ENCODE assay signal across 8 cellular contexts in the genomic region with DNA sequence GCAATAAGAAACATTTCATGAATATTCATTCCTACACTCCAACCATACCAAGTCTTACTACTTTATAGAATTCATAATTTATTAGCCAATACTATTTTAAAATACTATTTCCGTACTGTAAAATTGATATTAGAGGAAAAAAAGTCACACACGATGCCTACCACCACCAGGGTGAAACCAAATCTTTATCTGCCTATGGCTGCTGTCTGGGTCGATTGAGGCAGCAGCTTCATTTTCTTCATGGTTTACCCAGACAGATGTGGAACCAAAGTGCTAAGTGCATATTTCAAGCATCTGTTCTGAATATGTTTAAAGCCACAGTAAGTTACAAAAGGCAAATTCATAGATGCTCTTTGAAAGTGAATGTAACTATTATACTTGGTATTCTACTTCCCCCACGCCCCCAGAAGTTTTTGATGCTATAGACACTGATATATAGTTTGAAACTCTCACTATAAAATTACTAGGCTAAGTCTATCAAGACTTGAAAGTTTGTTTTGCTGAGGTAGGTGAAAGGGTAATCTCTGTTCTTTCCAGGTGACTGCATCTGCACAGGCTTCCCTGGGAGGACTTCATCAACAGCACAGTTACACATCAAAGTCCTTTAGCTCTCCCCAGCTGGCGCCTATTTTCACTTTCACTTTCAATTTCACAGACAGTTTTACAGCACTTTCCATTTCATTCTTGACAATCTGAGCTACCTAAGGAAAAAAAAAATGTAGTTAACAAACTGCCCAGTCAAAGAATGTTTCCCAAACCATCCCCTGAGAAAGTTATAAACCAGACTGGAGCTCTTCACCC.
A peak's percentile ranks its signal among the peaks of the same experiment; 100 is the strongest.
DNase-seq lines count a peak whose midpoint lies in the region; ATAC-seq, FAIRE-seq and TF ChIP-seq lines count a peak whose summit lies in the region.

No MANE protein-coding gene starts in this region.

- H3K4me3 ChIP-seq in PC-3 (ENCODE audit: low read length) (no peak overlapping the region), GM12878 (no peak overlapping the region), lower lobe of right lung (peak overlapping the region; percentile 33)

- TF ChIP-seq POLR2A in GM12878 (IDR thresholded peaks at IDR 0.05; ENCODE audit: low read depth, low read length) = no peak

- H3K4me1 ChIP-seq in PC-3 (ENCODE audit: insufficient read depth, low read length) (no peaks in the 10 kb centered on the region), GM12878 (ENCODE audit: control insufficient read depth, insufficient read depth, low read length) (peaks cover 9% of the 10 kb centered on the region), lower lobe of right lung (no peaks in the 10 kb centered on the region)

- no peaks in the 10 kb centered on the region for H3K79me2 ChIP-seq in PC-3 (ENCODE audit: low read length)
- no peaks in the 10 kb centered on the region for H3K79me2 ChIP-seq in GM12878 (ENCODE audit: control insufficient read depth, insufficient read depth, low read length)

- no peak overlapping the region for H3K27ac ChIP-seq in PC-3 (ENCODE audit: low read length)
- H3K27ac ChIP-seq in GM12878 (ENCODE audit: control insufficient read depth, insufficient read depth) = no peak overlapping the region
- no peak overlapping the region for H3K27ac ChIP-seq in lower lobe of right lung

- ATAC-seq in HG02938 (IDR thresholded peaks at IDR 0.05; ENCODE audit: unreplicated experiment) = peak; percentile 94
- ATAC-seq in PC-3 = no peak
- peak; percentile 95 for ATAC-seq in GM12878
- ATAC-seq in lower lobe of right lung = peak; percentile 69 to 92

- H3K36me3 ChIP-seq in PC-3 (ENCODE audit: low read depth, low read length) = peaks cover 40% of the 10 kb centered on the region
- peaks cover 7 to 18% of the 10 kb centered on the region in 2 experiments; a peak in 3 of 4 replicates for H3K36me3 ChIP-seq in GM12878 (ENCODE audit: control insufficient read depth in 2 of 2, insufficient read depth in 2 of 2, low read length in 1 of 2)
- no peaks in the 10 kb centered on the region for H3K36me3 ChIP-seq in lower lobe of right lung

- SMC1A ChIA-PET in GM12878 (lab: Charles Lee; ENCODE audit: uncharacterized antibody, unreplicated experiment) = interaction anchor here (0.6 to 1.1 kb wide), 4 partner anchors 18 to 269 kb away, joined by 3 read pairs; no protein-coding TSS in a partner anchor

- H3K9me2 ChIP-seq in PC-3 (replicated peaks; ENCODE audit: low read length) = no peaks in the 10 kb centered on the region

- intact Hi-C loops in PC-3 (cut with micrococcal nuclease) (loop anchor here (10.0 kb wide), 1 partner anchor 93 kb away; no protein-coding TSS in a partner anchor), GM12878 (cut with micrococcal nuclease; ENCODE audit: unreplicated experiment) (no loop called here), lower lobe of right lung (cut with DNase I) (no loop called here)

- DNase-seq in activated naive CD4-positive, alpha-beta T cell treated with Interleukin-2 at 50 U/mL for 16 hours = peak; percentile 37
- no peak for DNase-seq in activated naive CD4-positive, alpha-beta T cell (lab: John Stamatoyannopoulos, UW)
- peak; percentile 17 for DNase-seq in PC-3
- DNase-seq in GM12878 (ENCODE audit: low read depth, low spot score) = peak; percentile 62
- DNase-seq in lower lobe of right lung = no peak
- peak; percentile 6 for DNase-seq in stimulated activated naive CD4-positive, alpha-beta T cell treated with Interleukin-2 at 50 U/mL for 16 hours (lab: John Stamatoyannopoulos, UW)
- no peak for DNase-seq in NCI-H187 treated with DMSO at 0.1 percent for 48 hours (lab: John Stamatoyannopoulos, UW)

- H2AFZ ChIP-seq in PC-3 (ENCODE audit: low read length) (no peak overlapping the region), GM12878 (ENCODE audit: control insufficient read depth, low read depth, low read length) (no peak overlapping the region)

- peak; percentile 99 for FAIRE-seq in GM12878 (lab: Jason Lieb, UNC)

- POLR2A ChIA-PET in PC-3 (lab: Charles Lee; ENCODE audit: unreplicated experiment) (no interaction called here), GM12878 (lab: Charles Lee) (interaction anchor here (0.5 to 1.1 kb wide), 2 partner anchors 29 to 670 kb away, joined by 3 to 4 read pairs; no protein-coding TSS in a partner anchor)

- H3F3A ChIP-seq in PC-3 (ENCODE audit: low read length, unreplicated experiment) = no peaks in the 10 kb centered on the region

- no peak for TF ChIP-seq CTCF in PC-3 (conservative IDR thresholded peaks at IDR 0.05; ENCODE audit: low read depth, low read length)
- TF ChIP-seq CTCF in GM12878 (IDR thresholded peaks at IDR 0.05 in 2 of 3, conservative IDR thresholded peaks at IDR 0.05 in 1 of 3; ENCODE audit: control insufficient read depth in 2 of 3, extremely low read depth in 1 of 3, insufficient read depth in 1 of 3, low read depth in 3 of 3, low read length in 3 of 3) = no peak
- no peak for TF ChIP-seq CTCF in lower lobe of right lung (IDR thresholded peaks at IDR 0.05)

- CTCF ChIA-PET in PC-3 (lab: Charles Lee) = no interaction called here
- CTCF ChIA-PET in GM12878 (lab: Yijun Ruan, JAX) = interaction anchor here (0.9 to 1.0 kb wide), 2 partner anchors 29 to 44 kb away, joined by 3 to 4 read pairs; no protein-coding TSS in a partner anchor

- H3K9ac ChIP-seq in PC-3 (ENCODE audit: low read length) = no peak overlapping the region
- no peak overlapping the region for H3K9ac ChIP-seq in GM12878 (ENCODE audit: control insufficient read depth, insufficient read depth, low read length)

- in situ Hi-C loops in GM12878 (cut with MboI) = no loop called here

- H3K27me3 ChIP-seq in PC-3 (ENCODE audit: low read length) = no peaks in the 10 kb centered on the region
- H3K27me3 ChIP-seq in GM12878 (replicated peaks in 1 of 2; ENCODE audit: control insufficient read depth in 2 of 2, insufficient read depth in 2 of 2, low read length in 1 of 2) = no peaks in the 10 kb centered on the region
- H3K27me3 ChIP-seq in lower lobe of right lung (ENCODE audit: low read depth) = no peaks in the 10 kb centered on the region

- RAD21 ChIA-PET in GM12878 (lab: Charles Lee; ENCODE audit: unreplicated experiment) = interaction anchor here (0.8 to 1.9 kb wide), 2 partner anchors 11 to 36 kb away, joined by 3 to 7 read pairs; no protein-coding TSS in a partner anchor

- TF ChIP-seq EP300 in GM12878 (IDR thresholded peaks at IDR 0.05; ENCODE audit: borderline replicate concordance in 1 of 2, control insufficient read depth in 1 of 2, low read depth in 2 of 2, low read length in 2 of 2) = no peak

- H3K9me3 ChIP-seq in PC-3 (ENCODE audit: low read length) (no peaks in the 10 kb centered on the region), GM12878 (replicated peaks; ENCODE audit: control insufficient read depth, insufficient read depth, low read length) (no peaks in the 10 kb centered on the region), lower lobe of right lung (no peaks in the 10 kb centered on the region)

- no TSS peak for BruUV-seq in PC-3 (replicated peaks; lab: Mats Ljungman, UMichigan)
- BruUV-seq in GM12878 (replicated peaks; lab: Mats Ljungman, UMichigan) = no TSS peak

- H3K4me2 ChIP-seq in PC-3 (ENCODE audit: low read length) = no peak overlapping the region
- H3K4me2 ChIP-seq in GM12878 (ENCODE audit: control insufficient read depth, insufficient read depth) = 0 out of 2 replicates have a peak overlapping the region, but pooled peaks have one; percentile 2

- 47% methylated on average over 5 of the region's 5 CpGs for WGBS in GM12878 (ENCODE audit: insufficient coverage, insufficient replicate concordance, low lambda C conversion rate, missing lambda C conversion rate)

- TF ChIP-seq RAD21 in GM12878 (IDR thresholded peaks at IDR 0.05; ENCODE audit: insufficient read depth, low read depth, low read length) = no peak

- H4K20me1 ChIP-seq in PC-3 (ENCODE audit: low read length) = no peaks in the 10 kb centered on the region
- no peaks in the 10 kb centered on the region for H4K20me1 ChIP-seq in GM12878 (ENCODE audit: control insufficient read depth, insufficient read depth)

TF ChIP-seq in GM12878, 131 proteins besides CTCF, POLR2A, EP300 and RAD21 (continues in another document):
- no peak for TF ChIP-seq NRF1 (conservative IDR thresholded peaks at IDR 0.05; ENCODE audit: low read depth, low read length)
- TF ChIP-seq, protein P1, sequence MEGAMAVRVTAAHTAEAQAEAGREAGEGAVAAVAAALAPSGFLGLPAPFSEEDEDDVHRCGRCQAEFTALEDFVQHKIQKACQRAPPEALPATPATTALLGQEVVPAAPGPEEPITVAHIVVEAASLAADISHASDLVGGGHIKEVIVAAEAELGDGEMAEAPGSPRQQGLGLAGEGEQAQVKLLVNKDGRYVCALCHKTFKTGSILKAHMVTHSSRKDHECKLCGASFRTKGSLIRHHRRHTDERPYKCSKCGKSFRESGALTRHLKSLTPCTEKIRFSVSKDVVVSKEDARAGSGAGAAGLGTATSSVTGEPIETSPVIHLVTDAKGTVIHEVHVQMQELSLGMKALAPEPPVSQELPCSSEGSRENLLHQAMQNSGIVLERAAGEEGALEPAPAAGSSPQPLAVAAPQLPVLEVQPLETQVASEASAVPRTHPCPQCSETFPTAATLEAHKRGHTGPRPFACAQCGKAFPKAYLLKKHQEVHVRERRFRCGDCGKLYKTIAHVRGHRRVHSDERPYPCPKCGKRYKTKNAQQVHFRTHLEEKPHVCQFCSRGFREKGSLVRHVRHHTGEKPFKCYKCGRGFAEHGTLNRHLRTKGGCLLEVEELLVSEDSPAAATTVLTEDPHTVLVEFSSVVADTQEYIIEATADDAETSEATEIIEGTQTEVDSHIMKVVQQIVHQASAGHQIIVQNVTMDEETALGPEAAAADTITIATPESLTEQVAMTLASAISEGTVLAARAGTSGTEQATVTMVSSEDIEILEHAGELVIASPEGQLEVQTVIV (IDR thresholded peaks at IDR 0.05; ENCODE audit: borderline replicate concordance, partially characterized antibody) = no peak
- 0 out of 2 replicates have a peak, but pooled peaks have one; percentile 39 for TF ChIP-seq CREB1 (IDR thresholded peaks at IDR 0.05; ENCODE audit: low read depth)
- TF ChIP-seq, protein P2, sequence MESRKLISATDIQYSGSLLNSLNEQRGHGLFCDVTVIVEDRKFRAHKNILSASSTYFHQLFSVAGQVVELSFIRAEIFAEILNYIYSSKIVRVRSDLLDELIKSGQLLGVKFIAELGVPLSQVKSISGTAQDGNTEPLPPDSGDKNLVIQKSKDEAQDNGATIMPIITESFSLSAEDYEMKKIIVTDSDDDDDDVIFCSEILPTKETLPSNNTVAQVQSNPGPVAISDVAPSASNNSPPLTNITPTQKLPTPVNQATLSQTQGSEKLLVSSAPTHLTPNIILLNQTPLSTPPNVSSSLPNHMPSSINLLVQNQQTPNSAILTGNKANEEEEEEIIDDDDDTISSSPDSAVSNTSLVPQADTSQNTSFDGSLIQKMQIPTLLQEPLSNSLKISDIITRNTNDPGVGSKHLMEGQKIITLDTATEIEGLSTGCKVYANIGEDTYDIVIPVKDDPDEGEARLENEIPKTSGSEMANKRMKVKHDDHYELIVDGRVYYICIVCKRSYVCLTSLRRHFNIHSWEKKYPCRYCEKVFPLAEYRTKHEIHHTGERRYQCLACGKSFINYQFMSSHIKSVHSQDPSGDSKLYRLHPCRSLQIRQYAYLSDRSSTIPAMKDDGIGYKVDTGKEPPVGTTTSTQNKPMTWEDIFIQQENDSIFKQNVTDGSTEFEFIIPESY (IDR thresholded peaks at IDR 0.05) = no peak
- no peak for TF ChIP-seq ZNF24 (IDR thresholded peaks at IDR 0.05)

Comparison
In these comparisons a context has a peak if more than half of its experiments do, and no peak if none do; other contexts are left out.
1. DNase-seq: peak in activated naive CD4-positive, alpha-beta T cell treated with Interleukin-2 at 50 U/mL for 16 hours (single experiment), PC-3 (single experiment), GM12878 (single experiment) and stimulated activated naive CD4-positive, alpha-beta T cell treated with Interleukin-2 at 50 U/mL for 16 hours (single experiment); none in activated naive CD4-positive, alpha-beta T cell (0 of 4), lower lobe of right lung (single experiment) and NCI-H187 treated with DMSO at 0.1 percent for 48 hours (single experiment).